ENCODE assay signal across 20 cellular contexts in genomic region chr4:151670843-151671242, GRCh38.
DNase-seq lines count a peak whose midpoint lies in the region; ATAC-seq, FAIRE-seq and TF ChIP-seq lines count a peak whose summit lies in the region.
"Had no signal": no experiment of that assay in that cellular context is flagged by ENCODE, and none has a peak within 500 bp of the region (broad histone marks: within the 10 kb centered on the region; RNA-seq: fewer than 3 reads in every experiment).

No MANE protein-coding gene starts in this region.

- intact Hi-C loops in cardiac septum (cut with DNase I) (loop anchor here (5.0 kb wide), 1 partner anchor 716 kb away; no protein-coding TSS in a partner anchor), left ventricle myocardium superior (cut with micrococcal nuclease) (no loop called here), gastrocnemius medialis (cut with DNase I; ENCODE audit: low total_unique reads) (loop anchor here (2.0 kb wide), 1 partner anchor 20 kb away; no protein-coding TSS in a partner anchor), kidney (cut with DNase I) (no loop called here)

- H3K27me3 ChIP-seq in cardiac muscle cell, result no peaks in the 10 kb centered on the region
- H3K27me3 ChIP-seq in gastrocnemius medialis, result no peaks in the 10 kb centered on the region
- H3K27me3 ChIP-seq: BLaER1 had no signal

- H3K4me3 ChIP-seq in cardiac muscle cell (no peak overlapping the region), mesodermal cell (ENCODE audit: extremely low read depth, insufficient read depth, low read length, poor library complexity, severe bottlenecking) (no peak overlapping the region), gastrocnemius medialis (no peak overlapping the region), kidney (ENCODE audit: low read length in 2 of 2) (no peak overlapping the region)
- H3K4me3 ChIP-seq: BLaER1 had no signal

- 95 to 100% methylated on average over 1 to 5 of the region's 5 CpGs for WGBS in mesodermal cell (ENCODE audit: insufficient coverage in 2 of 2), 2 experiments

- H3K9me3 ChIP-seq in cardiac muscle cell (ENCODE audit: low read depth) (no peaks in the 10 kb centered on the region), mesodermal cell (ENCODE audit: control insufficient read depth, low read length) (no peaks in the 10 kb centered on the region), gastrocnemius medialis (no peaks in the 10 kb centered on the region), kidney (ENCODE audit: control insufficient read depth in 1 of 2, low read length in 2 of 2) (no peaks in the 10 kb centered on the region)
- H3K9me3 ChIP-seq: BLaER1, Caco-2 had no signal

- peak overlapping the region; percentile 71 for H3K27ac ChIP-seq in cardiac muscle cell
- peak overlapping the region; percentile 85 for H3K27ac ChIP-seq in mesodermal cell (ENCODE audit: low read depth, low read length, severe bottlenecking)
- H3K27ac ChIP-seq in gastrocnemius medialis, result peak overlapping the region; percentile 69 to 95 (median 80)
- no peak overlapping the region for H3K27ac ChIP-seq in kidney (ENCODE audit: low read depth in 2 of 2, low read length in 2 of 2)
- H3K27ac ChIP-seq: BLaER1, HL-60 had no signal

- H3K4me1 ChIP-seq in cardiac muscle cell (ENCODE audit: low read depth) (peaks cover 60% of the 10 kb centered on the region), mesodermal cell (ENCODE audit: control insufficient read depth, insufficient read depth, low read length, poor library complexity, severe bottlenecking) (peaks cover 39% of the 10 kb centered on the region), gastrocnemius medialis (peaks cover 63 to 65% of the 10 kb centered on the region in 2 donors), kidney (ENCODE audit: control insufficient read depth in 1 of 2, insufficient read depth in 1 of 2, low read depth in 1 of 2, low read length in 2 of 2) (peaks cover 2 to 14% of the 10 kb centered on the region in 2 donors)
- H3K4me1 ChIP-seq: BLaER1, Caco-2 had no signal

- peak in 1 of 2 donors; percentile 62 for TF ChIP-seq POLR2A in gastrocnemius medialis (IDR thresholded peaks at IDR 0.05)

- FAIRE-seq in kidney (lab: Jason Lieb, UNC), result no peak
- FAIRE-seq: GM12892, GM19239 had no signal

- ATAC-seq in left ventricle myocardium superior (peak; percentile 7), gastrocnemius medialis (peak; percentile 82 to 87), GM19397 (IDR thresholded peaks at IDR 0.05; ENCODE audit: unreplicated experiment) (no peak)

- in situ Hi-C loops in gastrocnemius medialis (cut with MboI; ENCODE audit: low sequenced_read_pairs in 4 of 4), result loop anchor here in 2 of 4 donors (25.0 kb wide), 2 partner anchors 259 to 716 kb away; partner anchors contain the start of gene FHIP1A (in 1 of the 2)

- H3K36me3 ChIP-seq in cardiac muscle cell (no peaks in the 10 kb centered on the region), mesodermal cell (ENCODE audit: control insufficient read depth, insufficient read depth, low read length) (no peaks in the 10 kb centered on the region), gastrocnemius medialis (no peaks in the 10 kb centered on the region), kidney (ENCODE audit: control insufficient read depth in 1 of 2, insufficient read depth in 2 of 2, low read length in 2 of 2) (peaks cover 0 to 3% of the 10 kb centered on the region in 2 donors)
- H3K36me3 ChIP-seq: BLaER1 had no signal

- no peak overlapping the region for H3K9ac ChIP-seq in kidney (ENCODE audit: low read length in 2 of 2)
- H3K9ac ChIP-seq: BLaER1 had no signal

- no peak for DNase-seq in cardiac muscle cell (ENCODE audit: low read depth in 1 of 2, low spot score in 1 of 2)
- DNase-seq in cardiac septum (ENCODE audit: low spot score), result no peak
- DNase-seq in left ventricle myocardium superior, result no peak
- peak; percentile 82 to 90 for DNase-seq in gastrocnemius medialis
- DNase-seq in kidney, result no peak
- no peak for DNase-seq in NCI-H748 (lab: John Stamatoyannopoulos, UW; ENCODE audit: unreplicated experiment)
- DNase-seq: 8988T; AML-193; Caco-2; CD8-positive, alpha-beta memory T cell; DND-41; GDM1; HCEC 1CT; HFFc6 had no signal

- TF ChIP-seq CTCF in cardiac muscle cell (IDR thresholded peaks at IDR 0.05; ENCODE audit: low read depth, low read length), result no peak
- TF ChIP-seq CTCF in gastrocnemius medialis (IDR thresholded peaks at IDR 0.05 in 4 of 5, conservative IDR thresholded peaks at IDR 0.05 in 1 of 5), result peak in 1 of 5 experiments; percentile 25
- TF ChIP-seq CTCF in kidney (IDR thresholded peaks at IDR 0.05; ENCODE audit: borderline replicate concordance, extremely low read depth, insufficient read depth), result no peak

Comparison
In these comparisons a context has a peak if more than half of its experiments do, and no peak if none do; other contexts are left out.
1. intact Hi-C loops: an anchor here in cardiac septum (5.0 kb wide) and gastrocnemius medialis (2.0 kb wide); none called in left ventricle myocardium superior and kidney.
2. DNase-seq: peak in gastrocnemius medialis (2 of 2); none in cardiac muscle cell (0 of 2), cardiac septum (single experiment), left ventricle myocardium superior (single experiment), kidney (single experiment) and NCI-H748 (single experiment).
3. H3K27ac ChIP-seq: peak in cardiac muscle cell (single experiment), mesodermal cell (single experiment) and gastrocnemius medialis (4 of 4); none in kidney (0 of 2).